In genomic region chr6:100446922-100447899, GRCh38 we compare ENCODE assay signal across 17 cellular contexts. TPM values are rescaled to one million over a fixed set of nuclear protein-coding genes. Genes with fewer than 3 reads are reported as not detected.
DNase-seq lines count a peak whose midpoint lies in the region; ATAC-seq and TF ChIP-seq lines count a peak whose summit lies in the region.
"Had no signal": no experiment of that assay in that cellular context is flagged by ENCODE, and none has a peak within 500 bp of the region (broad histone marks: within the 10 kb centered on the region; RNA-seq: fewer than 3 reads in every experiment).

No MANE protein-coding gene starts in this region.

- no peaks in the 10 kb centered on the region for H3K79me2 ChIP-seq in smooth muscle cell (ENCODE audit: low read depth)

- no peak overlapping the region for H2AFZ ChIP-seq in smooth muscle cell (ENCODE audit: low read depth)

- 42% methylated on average over 39 of the region's 41 CpGs for WGBS in smooth muscle cell (ENCODE audit: low lambda C conversion rate)

- no peaks in the 10 kb centered on the region for H3K36me3 Mint-ChIP-seq in activated CD4-positive, alpha-beta T cell treated with anti-CD3 and anti-CD28 coated beads, Interleukin-2, amount 10 ng/mL, durations not matched to agents 7 days and 5 days (ENCODE audit: low read depth)
- no peaks in the 10 kb centered on the region for H3K36me3 Mint-ChIP-seq in endothelial cell (ENCODE audit: low read depth, unreplicated experiment)

- H3K36me3 ChIP-seq in WERI-Rb-1 = no peaks in the 10 kb centered on the region
- H3K36me3 ChIP-seq in smooth muscle cell (ENCODE audit: low read depth) = no peaks in the 10 kb centered on the region
- H3K36me3 ChIP-seq: colonic mucosa, gastroesophageal sphincter had no signal

- TF ChIP-seq CTCF in WERI-Rb-1 (IDR thresholded peaks at IDR 0.05; ENCODE audit: low read depth, low read length) = no peak
- TF ChIP-seq CTCF in foreskin keratinocyte (conservative IDR thresholded peaks at IDR 0.05) = no peak
- TF ChIP-seq CTCF in smooth muscle cell (IDR thresholded peaks at IDR 0.05; ENCODE audit: borderline replicate concordance, insufficient read depth, poor library complexity, severe bottlenecking) = no peak
- no peak for TF ChIP-seq CTCF in endothelial cell (IDR thresholded peaks at IDR 0.05; ENCODE audit: unreplicated experiment)

- no peak for DNase-seq in activated CD4-positive, alpha-beta T cell treated with anti-CD3 and anti-CD28 coated beads, Interleukin-2, amount 10 ng/mL, durations not matched to agents 7 days and 5 days
- no peak for DNase-seq in activated CD4-positive, alpha-beta T cell treated with anti-CD3 and anti-CD28 coated beads, Interleukin-2, amount 50 U/mL, for 48 hours
- DNase-seq in WERI-Rb-1 = no peak
- DNase-seq in foreskin keratinocyte = no peak
- no peak for DNase-seq in smooth muscle cell (lab: John Stamatoyannopoulos, UW; ENCODE audit: unreplicated experiment)
- no peak for DNase-seq in AG08396 (ENCODE audit: low spot score)
- DNase-seq in endothelial cell (ENCODE audit: low spot score) = no peak
- DNase-seq in stimulated activated CD4-positive, alpha-beta T cell treated with anti-CD3 and anti-CD28 coated beads, Interleukin-2, amount 100 ng/mL, for 24 hours = no peak
- DNase-seq: activated effector memory CD4-positive, alpha-beta T cell treated with anti-CD3 and anti-CD28 coated beads, Interleukin-2, amount 50 U/mL, for 16 hours; colonic mucosa; DMS79; left ventricle myocardium superior; NCI-H1694; stimulated activated CD4-positive, alpha-beta T cell treated with anti-CD3 and anti-CD28 coated beads, Interleukin-1b, Interleukin-23, amount 100 ng/mL, for 48 hours; substantia nigra had no signal

- peak overlapping the region; percentile 4 for H3K4me3 Mint-ChIP-seq in activated CD4-positive, alpha-beta T cell treated with anti-CD3 and anti-CD28 coated beads, Interleukin-2, amount 10 ng/mL, durations not matched to agents 7 days and 5 days
- no peak overlapping the region for H3K4me3 Mint-ChIP-seq in endothelial cell (ENCODE audit: unreplicated experiment)

- H3K4me1 ChIP-seq in foreskin keratinocyte = no peaks in the 10 kb centered on the region
- H3K4me1 ChIP-seq in smooth muscle cell (ENCODE audit: low read depth) = no peaks in the 10 kb centered on the region
- H3K4me1 ChIP-seq: colonic mucosa had no signal

- H3K4me1 Mint-ChIP-seq in activated CD4-positive, alpha-beta T cell treated with anti-CD3 and anti-CD28 coated beads, Interleukin-2, amount 10 ng/mL, durations not matched to agents 7 days and 5 days = peaks cover 2% of the 10 kb centered on the region
- no peaks in the 10 kb centered on the region for H3K4me1 Mint-ChIP-seq in endothelial cell (ENCODE audit: unreplicated experiment)

- POLR2A ChIA-PET in activated CD4-positive, alpha-beta T cell treated with anti-CD3 and anti-CD28 coated beads, Interleukin-2, amount 10 ng/mL, durations not matched to agents 7 days and 5 days (lab: Charles Lee) = no interaction called here

- no peaks in the 10 kb centered on the region for H3K9me3 Mint-ChIP-seq in activated CD4-positive, alpha-beta T cell treated with anti-CD3 and anti-CD28 coated beads, Interleukin-2, amount 10 ng/mL, durations not matched to agents 7 days and 5 days
- H3K9me3 Mint-ChIP-seq in endothelial cell (ENCODE audit: unreplicated experiment) = no peaks in the 10 kb centered on the region

- H3K27me3 Mint-ChIP-seq in activated CD4-positive, alpha-beta T cell treated with anti-CD3 and anti-CD28 coated beads, Interleukin-2, amount 10 ng/mL, durations not matched to agents 7 days and 5 days = peaks cover 63% of the 10 kb centered on the region
- H3K27me3 Mint-ChIP-seq in endothelial cell (ENCODE audit: unreplicated experiment) = peaks cover 4% of the 10 kb centered on the region

- no peak overlapping the region for H3K9ac ChIP-seq in smooth muscle cell (ENCODE audit: low read depth)

- H3K4me2 ChIP-seq in smooth muscle cell = peak overlapping the region; percentile 52
- H3K4me2 ChIP-seq: A549 had no signal

- CTCF ChIA-PET in activated CD4-positive, alpha-beta T cell treated with anti-CD3 and anti-CD28 coated beads, Interleukin-2, amount 10 ng/mL, durations not matched to agents 7 days and 5 days (lab: Charles Lee) = interaction anchor here (0.5 to 3.8 kb wide), 4 partner anchors 10 to 50 kb away, joined by 3 to 20 read pairs (median 4); partner anchors contain the start of gene SIM1

- H3K27ac Mint-ChIP-seq in activated CD4-positive, alpha-beta T cell treated with anti-CD3 and anti-CD28 coated beads, Interleukin-2, amount 10 ng/mL, durations not matched to agents 7 days and 5 days = no peak overlapping the region
- H3K27ac Mint-ChIP-seq in endothelial cell (ENCODE audit: unreplicated experiment) = no peak overlapping the region

- H3K4me3 ChIP-seq in WERI-Rb-1 (ENCODE audit: low read depth, low read length) = peak overlapping the region; percentile 33
- H3K4me3 ChIP-seq in smooth muscle cell = peak overlapping the region; percentile 22
- H3K4me3 ChIP-seq: A549, colonic mucosa had no signal

- H3K9me3 ChIP-seq in WERI-Rb-1 (ENCODE audit: severe bottlenecking) (no peaks in the 10 kb centered on the region), smooth muscle cell (replicated peaks; ENCODE audit: low read depth) (no peaks in the 10 kb centered on the region)
- H3K9me3 ChIP-seq: A549, colonic mucosa, gastroesophageal sphincter had no signal

- H3K27ac ChIP-seq in WERI-Rb-1 (no peak overlapping the region), foreskin keratinocyte (no peak overlapping the region), smooth muscle cell (ENCODE audit: low read depth) (no peak overlapping the region)
- H3K27ac ChIP-seq: A549, colonic mucosa, gastroesophageal sphincter had no signal

- ATAC-seq in foreskin keratinocyte = peak; percentile 21
- ATAC-seq: A549, gastroesophageal sphincter, left ventricle myocardium superior had no signal

- no peaks in the 10 kb centered on the region for H3K27me3 ChIP-seq in WERI-Rb-1 (ENCODE audit: insufficient read depth, low read depth, severe bottlenecking)
- peaks cover 100% of the 10 kb centered on the region for H3K27me3 ChIP-seq in foreskin keratinocyte
- peaks cover 98% of the 10 kb centered on the region for H3K27me3 ChIP-seq in smooth muscle cell (ENCODE audit: low read depth)

- H3F3A ChIP-seq in smooth muscle cell (ENCODE audit: low read depth) = no peaks in the 10 kb centered on the region

- H4K20me1 ChIP-seq in smooth muscle cell (ENCODE audit: low read depth) = no peaks in the 10 kb centered on the region

RNA-seq across cellular contexts. Expression of gene SIM1, which starts 17.5 kb away (rescaled TPM):
- total RNA-seq in activated CD4-positive, alpha-beta T cell treated with anti-CD3 and anti-CD28 coated beads, Interleukin-2, amount 10 ng/mL, durations not matched to agents 7 days and 5 days = not detected
- not detected in 2 replicates for total RNA-seq in foreskin keratinocyte
- polyA plus RNA-seq in foreskin keratinocyte = not detected in 2 replicates
- not detected in 2 replicates for total RNA-seq in smooth muscle cell
- not detected in 2 replicates for polyA plus RNA-seq in smooth muscle cell
- total RNA-seq in endothelial cell (ENCODE audit: unreplicated experiment) = 0.41 TPM
- total RNA-seq: gastroesophageal sphincter, left ventricle myocardium superior had no signal
- polyA plus RNA-seq: A549 had no signal
